In genomic region chr17:58611331-58611730, GRCh38 we compare ENCODE assay signal across 31 cellular contexts.
"Had no signal": no experiment of that assay in that cellular context is flagged by ENCODE, and none has a peak within 500 bp of the region (broad histone marks: within the 10 kb centered on the region; RNA-seq: fewer than 3 reads in every experiment).

No MANE protein-coding gene starts in this region.

- H3K9ac ChIP-seq: parathyroid adenoma had no signal

- H2AFZ ChIP-seq: parathyroid adenoma had no signal

- DNase-seq: naive thymus-derived CD8-positive, alpha-beta T cell; nephron progenitor cell; nucleus accumbens; ovary; posterior cingulate gyrus; psoas muscle; right cardiac atrium; right lobe of liver; sigmoid colon; small intestine; stimulated activated CD4-positive, alpha-beta T cell treated with anti-CD3 and anti-CD28 coated beads, Interleukin-15, amount 100 ng/mL, for 24 hours; stimulated activated CD4-positive, alpha-beta T cell treated with anti-CD3 and anti-CD28 coated beads, Interleukin-2, amount 100 ng/mL, for 24 hours; stimulated activated CD4-positive, alpha-beta T cell treated with anti-CD3 and anti-CD28 coated beads, Interleukin-2, amount 100 ng/mL, for 48 hours; stimulated activated CD4-positive, alpha-beta T cell treated with anti-CD3 and anti-CD28 coated beads, Interleukin-4, amount 100 ng/mL, for 24 hours; stimulated activated naive CD4-positive, alpha-beta T cell; stimulated activated naive CD8-positive, alpha-beta T cell treated with anti-CD3 and anti-CD28 coated beads, Interleukin-15, amount 100 ng/mL, for 72 hours; stimulated activated naive CD8-positive, alpha-beta T cell treated with anti-CD3 and anti-CD28 coated beads, Interleukin-15, Interleukin-2, amounts not matched to agents 100 U/mL and 50 U/mL, for 24 hours; substantia nigra; testis; trophoblast cell; upper lobe of left lung had no signal

- H3K4me3 Mint-ChIP-seq: naive thymus-derived CD8-positive, alpha-beta T cell; natural killer cell treated with Interleukin-12 subunit alpha and Interleukin-12 subunit beta and Interleukin-15 and Interleukin-18, amount 100 ng/mL, for 72 hours; nephron progenitor cell; neural crest cell; stimulated activated memory B cell treated with anti-CD40 and anti-IgM and Interleukin-4, amounts not matched to agents 10 μg/mL and 1 μg/mL and 100 μg/mL, for 72 hours; stimulated activated naive CD8-positive, alpha-beta T cell treated with anti-CD3 and anti-CD28 coated beads, Interleukin-15, amount 100 ng/mL, for 72 hours had no signal

- H3K79me2 ChIP-seq: parathyroid adenoma had no signal

- H3K4me1 ChIP-seq: parathyroid adenoma, psoas muscle, right lobe of liver, sigmoid colon, suprapubic skin, testis, tibial nerve, upper lobe of left lung, vagina had no signal

- ATAC-seq: naive thymus-derived CD8-positive, alpha-beta T cell; natural killer cell treated with Interleukin-12 subunit alpha and Interleukin-12 subunit beta and Interleukin-15 and Interleukin-18, amount 100 ng/mL, for 72 hours; psoas muscle; right cardiac atrium; right lobe of liver; stimulated activated memory B cell treated with anti-CD40 and anti-IgM and Interleukin-4, amounts not matched to agents 10 μg/mL and 1 μg/mL and 100 μg/mL, for 72 hours; stimulated activated naive CD8-positive, alpha-beta T cell treated with anti-CD3 and anti-CD28 coated beads, Interleukin-15, amount 100 ng/mL, for 72 hours; stimulated activated naive CD8-positive, alpha-beta T cell treated with anti-CD3 and anti-CD28 coated beads, Interleukin-15, Interleukin-2, amounts not matched to agents 100 U/mL and 50 U/mL, for 24 hours had no signal

- H3K27me3 ChIP-seq: neutrophil, ovary, right lobe of liver, sigmoid colon, suprapubic skin, testis, tibial nerve, upper lobe of left lung, vagina had no signal

- H3K4me3 ChIP-seq: ovary, psoas muscle, right lobe of liver, sigmoid colon, suprapubic skin, testis, tibial nerve, upper lobe of left lung, vagina had no signal

- H3K36me3 ChIP-seq: neutrophil, ovary, right lobe of liver, sigmoid colon, suprapubic skin, tibial nerve, upper lobe of left lung, vagina had no signal

- H3K27ac ChIP-seq: neutrophil, ovary, parathyroid adenoma, psoas muscle, right lobe of liver, sigmoid colon, suprapubic skin, testis, tibial nerve, upper lobe of left lung, vagina had no signal

- FAIRE-seq: small intestine, urothelium cell line had no signal

- H3K9me3 Mint-ChIP-seq: naive thymus-derived CD8-positive, alpha-beta T cell; natural killer cell treated with Interleukin-12 subunit alpha and Interleukin-12 subunit beta and Interleukin-15 and Interleukin-18, amount 100 ng/mL, for 72 hours; nephron progenitor cell; neural crest cell; stimulated activated memory B cell treated with anti-CD40 and anti-IgM and Interleukin-4, amounts not matched to agents 10 μg/mL and 1 μg/mL and 100 μg/mL, for 72 hours; stimulated activated naive CD8-positive, alpha-beta T cell treated with anti-CD3 and anti-CD28 coated beads, Interleukin-15, amount 100 ng/mL, for 72 hours had no signal

- H3K36me3 Mint-ChIP-seq: naive thymus-derived CD8-positive, alpha-beta T cell; natural killer cell treated with Interleukin-12 subunit alpha and Interleukin-12 subunit beta and Interleukin-15 and Interleukin-18, amount 100 ng/mL, for 72 hours; stimulated activated memory B cell treated with anti-CD40 and anti-IgM and Interleukin-4, amounts not matched to agents 10 μg/mL and 1 μg/mL and 100 μg/mL, for 72 hours had no signal

- H3K27ac Mint-ChIP-seq: naive thymus-derived CD8-positive, alpha-beta T cell; natural killer cell treated with Interleukin-12 subunit alpha and Interleukin-12 subunit beta and Interleukin-15 and Interleukin-18, amount 100 ng/mL, for 72 hours; nephron progenitor cell; progenitor cell of endocrine pancreas; stimulated activated memory B cell treated with anti-CD40 and anti-IgM and Interleukin-4, amounts not matched to agents 10 μg/mL and 1 μg/mL and 100 μg/mL, for 72 hours; stimulated activated naive CD8-positive, alpha-beta T cell treated with anti-CD3 and anti-CD28 coated beads, Interleukin-15, amount 100 ng/mL, for 72 hours had no signal

- H3K9me3 ChIP-seq: neutrophil, ovary, psoas muscle, right lobe of liver, sigmoid colon, suprapubic skin, testis, tibial nerve, upper lobe of left lung, vagina had no signal

- H3K27me3 Mint-ChIP-seq: naive thymus-derived CD8-positive, alpha-beta T cell; natural killer cell treated with Interleukin-12 subunit alpha and Interleukin-12 subunit beta and Interleukin-15 and Interleukin-18, amount 100 ng/mL, for 72 hours; progenitor cell of endocrine pancreas; stimulated activated memory B cell treated with anti-CD40 and anti-IgM and Interleukin-4, amounts not matched to agents 10 μg/mL and 1 μg/mL and 100 μg/mL, for 72 hours; stimulated activated naive CD8-positive, alpha-beta T cell treated with anti-CD3 and anti-CD28 coated beads, Interleukin-15, amount 100 ng/mL, for 72 hours had no signal
